In the genomic region with DNA sequence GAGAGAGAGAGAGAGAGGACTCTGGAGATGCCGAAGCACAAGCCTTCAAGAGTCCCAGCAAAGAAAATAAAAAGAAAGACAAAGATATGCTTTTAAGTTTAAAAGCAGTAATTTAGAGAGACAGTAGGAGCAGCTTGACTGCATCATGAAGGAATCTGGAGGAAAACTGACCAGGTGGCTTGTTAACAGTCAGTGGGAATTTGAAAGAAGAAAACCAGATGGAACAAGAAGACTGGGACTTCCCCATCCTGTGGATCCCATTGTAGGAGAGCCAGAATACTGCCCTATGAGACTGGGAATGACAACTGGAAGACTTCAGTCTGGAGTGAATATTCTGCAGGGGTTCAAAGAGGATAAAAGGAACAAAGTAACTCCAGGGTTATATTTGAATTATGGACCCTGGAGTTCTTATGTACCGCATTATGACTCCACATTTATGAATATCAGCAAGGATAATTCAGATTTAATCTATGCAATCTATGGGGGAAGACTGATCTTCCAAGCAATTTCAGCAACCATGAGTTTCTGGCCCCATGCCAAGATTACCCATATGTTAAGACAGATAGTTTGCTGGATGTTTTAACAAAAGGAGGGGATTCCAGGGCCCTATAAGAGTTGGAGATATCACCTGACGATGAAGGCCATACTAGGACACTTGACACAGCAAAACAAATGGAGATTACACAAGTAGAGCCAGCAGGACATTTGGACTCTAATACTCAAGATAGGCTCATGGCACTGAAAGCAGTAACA, we compare ENCODE assay signal across 2 cellular contexts.
TF ChIP-seq lines count a peak whose summit lies in the region.

No MANE protein-coding gene starts in this region.

TF ChIP-seq in HepG2, 621 proteins besides CTCF, POLR2A, EP300 and RAD21 (continued from another document):
- peak; percentile 64 for TF ChIP-seq LCORL (IDR thresholded peaks at IDR 0.05)
- TF ChIP-seq LCORL (CRISPR knock-in tag; IDR thresholded peaks at IDR 0.05), result no peak

TF ChIP-seq in SK-N-SH treated with all-trans-retinoic acid at 6 μM for 48 hours, 23 proteins besides CTCF, POLR2A, EP300 and RAD21 (continued from another document):
- TF ChIP-seq, protein P1, sequence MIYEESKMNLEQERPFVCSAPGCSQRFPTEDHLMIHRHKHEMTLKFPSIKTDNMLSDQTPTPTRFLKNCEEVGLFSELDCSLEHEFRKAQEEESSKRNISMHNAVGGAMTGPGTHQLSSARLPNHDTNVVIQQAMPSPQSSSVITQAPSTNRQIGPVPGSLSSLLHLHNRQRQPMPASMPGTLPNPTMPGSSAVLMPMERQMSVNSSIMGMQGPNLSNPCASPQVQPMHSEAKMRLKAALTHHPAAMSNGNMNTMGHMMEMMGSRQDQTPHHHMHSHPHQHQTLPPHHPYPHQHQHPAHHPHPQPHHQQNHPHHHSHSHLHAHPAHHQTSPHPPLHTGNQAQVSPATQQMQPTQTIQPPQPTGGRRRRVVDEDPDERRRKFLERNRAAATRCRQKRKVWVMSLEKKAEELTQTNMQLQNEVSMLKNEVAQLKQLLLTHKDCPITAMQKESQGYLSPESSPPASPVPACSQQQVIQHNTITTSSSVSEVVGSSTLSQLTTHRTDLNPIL (CRISPR knock-in tag; IDR thresholded peaks at IDR 0.05; ENCODE audit: low read depth), result no peak
- no peak; the same call in 1 of the 2 replicates for TF ChIP-seq ISL1 (CRISPR knock-in tag; IDR thresholded peaks at IDR 0.05)
- no peak for TF ChIP-seq CSDC2 (CRISPR knock-in tag; IDR thresholded peaks at IDR 0.05)
- TF ChIP-seq OSR1 (CRISPR knock-in tag; IDR thresholded peaks at IDR 0.05), result no peak
- TF ChIP-seq ESRRG (CRISPR knock-in tag; IDR thresholded peaks at IDR 0.05), result no peak
- TF ChIP-seq ZC3H10 (CRISPR knock-in tag; IDR thresholded peaks at IDR 0.05), result no peak
- no peak for TF ChIP-seq TCF4 (CRISPR knock-in tag; IDR thresholded peaks at IDR 0.05; ENCODE audit: borderline replicate concordance)
- TF ChIP-seq SNAI2 (CRISPR knock-in tag; IDR thresholded peaks at IDR 0.05), result no peak
- TF ChIP-seq RARB (CRISPR knock-in tag; IDR thresholded peaks at IDR 0.05), result no peak
- no peak for TF ChIP-seq ZNF70 (CRISPR knock-in tag; IDR thresholded peaks at IDR 0.05)
- no peak for TF ChIP-seq ZFP30 (CRISPR knock-in tag; IDR thresholded peaks at IDR 0.05)
- no peak for TF ChIP-seq TOX (CRISPR knock-in tag; IDR thresholded peaks at IDR 0.05; ENCODE audit: borderline replicate concordance)
- TF ChIP-seq PATZ1 (CRISPR knock-in tag; IDR thresholded peaks at IDR 0.05; ENCODE audit: borderline replicate concordance), result no peak
- TF ChIP-seq, protein P2, sequence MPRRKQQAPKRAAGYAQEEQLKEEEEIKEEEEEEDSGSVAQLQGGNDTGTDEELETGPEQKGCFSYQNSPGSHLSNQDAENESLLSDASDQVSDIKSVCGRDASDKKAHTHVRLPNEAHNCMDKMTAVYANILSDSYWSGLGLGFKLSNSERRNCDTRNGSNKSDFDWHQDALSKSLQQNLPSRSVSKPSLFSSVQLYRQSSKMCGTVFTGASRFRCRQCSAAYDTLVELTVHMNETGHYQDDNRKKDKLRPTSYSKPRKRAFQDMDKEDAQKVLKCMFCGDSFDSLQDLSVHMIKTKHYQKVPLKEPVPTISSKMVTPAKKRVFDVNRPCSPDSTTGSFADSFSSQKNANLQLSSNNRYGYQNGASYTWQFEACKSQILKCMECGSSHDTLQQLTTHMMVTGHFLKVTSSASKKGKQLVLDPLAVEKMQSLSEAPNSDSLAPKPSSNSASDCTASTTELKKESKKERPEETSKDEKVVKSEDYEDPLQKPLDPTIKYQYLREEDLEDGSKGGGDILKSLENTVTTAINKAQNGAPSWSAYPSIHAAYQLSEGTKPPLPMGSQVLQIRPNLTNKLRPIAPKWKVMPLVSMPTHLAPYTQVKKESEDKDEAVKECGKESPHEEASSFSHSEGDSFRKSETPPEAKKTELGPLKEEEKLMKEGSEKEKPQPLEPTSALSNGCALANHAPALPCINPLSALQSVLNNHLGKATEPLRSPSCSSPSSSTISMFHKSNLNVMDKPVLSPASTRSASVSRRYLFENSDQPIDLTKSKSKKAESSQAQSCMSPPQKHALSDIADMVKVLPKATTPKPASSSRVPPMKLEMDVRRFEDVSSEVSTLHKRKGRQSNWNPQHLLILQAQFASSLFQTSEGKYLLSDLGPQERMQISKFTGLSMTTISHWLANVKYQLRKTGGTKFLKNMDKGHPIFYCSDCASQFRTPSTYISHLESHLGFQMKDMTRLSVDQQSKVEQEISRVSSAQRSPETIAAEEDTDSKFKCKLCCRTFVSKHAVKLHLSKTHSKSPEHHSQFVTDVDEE (CRISPR knock-in tag; IDR thresholded peaks at IDR 0.05), result no peak
TF ChIP-seq in SK-N-SH treated with all-trans-retinoic acid at 6 μM for 48 hours: peak in this region for 0.
